In the genomic region with DNA sequence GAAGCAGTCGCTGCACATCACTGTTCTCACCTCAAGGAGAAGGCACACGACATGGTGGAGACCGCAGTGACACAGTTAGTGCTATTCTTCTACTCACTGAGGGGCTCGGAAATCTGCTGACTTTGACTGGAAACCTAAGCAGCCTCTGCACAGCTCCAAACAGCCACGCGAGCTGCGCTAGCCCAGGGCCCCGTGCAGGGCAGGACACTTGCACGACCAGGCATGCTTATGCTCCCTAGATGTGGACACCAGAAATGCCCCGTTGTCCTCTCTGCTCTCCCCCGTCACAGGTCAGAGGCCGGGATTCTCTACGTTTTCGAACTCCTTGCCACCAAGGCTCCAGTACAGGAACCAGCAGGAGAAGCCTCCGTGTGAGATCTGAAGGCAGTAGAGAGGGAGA, we compare ENCODE assay signal across 28 cellular contexts.
"Had no signal": no experiment of that assay in that cellular context is flagged by ENCODE, and none has a peak within 500 bp of the region (broad histone marks: within the 10 kb centered on the region; RNA-seq: fewer than 3 reads in every experiment).

No MANE protein-coding gene starts in this region.

- H3K36me3 ChIP-seq: neural progenitor cell, neutrophil, ovary, right lobe of liver, suprapubic skin, tibial artery, transverse colon, vagina had no signal

- H3K9me3 Mint-ChIP-seq: naive thymus-derived CD4-positive, alpha-beta T cell; natural killer cell; stimulated activated memory B cell treated with anti-CD40 and anti-IgM and Interleukin-4, amounts not matched to agents 10 μg/mL and 1 μg/mL and 100 μg/mL, for 72 hours; stimulated activated naive CD8-positive, alpha-beta T cell treated with anti-CD3 and anti-CD28 coated beads, Interleukin-15, amount 100 ng/mL, for 72 hours had no signal

- H3K4me3 Mint-ChIP-seq: naive thymus-derived CD4-positive, alpha-beta T cell; natural killer cell; nephron; neural progenitor cell; stimulated activated memory B cell treated with anti-CD40 and anti-IgM and Interleukin-4, amounts not matched to agents 10 μg/mL and 1 μg/mL and 100 μg/mL, for 72 hours; stimulated activated naive CD8-positive, alpha-beta T cell treated with anti-CD3 and anti-CD28 coated beads, Interleukin-15, amount 100 ng/mL, for 72 hours; type B pancreatic cell had no signal

- H3K27me3 ChIP-seq: neural progenitor cell, neutrophil, ovary, right lobe of liver, spleen, suprapubic skin, testis, tibial artery, transverse colon, vagina had no signal

- H2AFZ ChIP-seq: neural progenitor cell, parathyroid adenoma had no signal

- H3K36me3 Mint-ChIP-seq: natural killer cell, type B pancreatic cell had no signal

- H3K9ac ChIP-seq: neural progenitor cell, parathyroid adenoma had no signal

- DNase-seq: naive thymus-derived CD4-positive, alpha-beta T cell; natural killer cell; ovary; psoas muscle; right lobe of liver; spleen; stimulated activated CD4-positive, alpha-beta T cell treated with anti-CD3 and anti-CD28 coated beads, Interleukin-12 subunit alpha, Interleukin-12 subunit beta, amount 100 ng/mL, for 4 hours; stimulated activated CD4-positive, alpha-beta T cell treated with anti-CD3 and anti-CD28 coated beads, Interleukin-1b, Interleukin-23, amount 100 ng/mL, for 48 hours; stimulated activated CD4-positive, alpha-beta T cell treated with anti-CD3 and anti-CD28 coated beads, Interleukin-4, amount 100 ng/mL, for 1 hour; stimulated activated CD4-positive, alpha-beta T cell treated with anti-CD3 and anti-CD28 coated beads, Interleukin-4, amount 100 ng/mL, for 4 hours; stimulated activated CD8-positive, alpha-beta memory T cell treated with anti-CD3 and anti-CD28 coated beads, Interleukin-4, amount 100 ng/mL, for 48 hours; stimulated activated naive CD4-positive, alpha-beta T cell; stimulated activated naive CD8-positive, alpha-beta T cell treated with anti-CD3 and anti-CD28 coated beads, Interleukin-15, amount 100 ng/mL, for 72 hours; stimulated activated naive CD8-positive, alpha-beta T cell treated with anti-CD3 and anti-CD28 coated beads, Interleukin-15, Interleukin-2, amounts not matched to agents 100 U/mL and 50 U/mL, for 24 hours; testis; tibial artery; transverse colon had no signal

- H3K27me3 Mint-ChIP-seq: progenitor cell of endocrine pancreas; stimulated activated memory B cell treated with anti-CD40 and anti-IgM and Interleukin-4, amounts not matched to agents 10 μg/mL and 1 μg/mL and 100 μg/mL, for 72 hours; stimulated activated naive CD8-positive, alpha-beta T cell treated with anti-CD3 and anti-CD28 coated beads, Interleukin-15, amount 100 ng/mL, for 72 hours; type B pancreatic cell had no signal

- H3K4me1 Mint-ChIP-seq: naive thymus-derived CD4-positive, alpha-beta T cell; natural killer cell; stimulated activated memory B cell treated with anti-CD40 and anti-IgM and Interleukin-4, amounts not matched to agents 10 μg/mL and 1 μg/mL and 100 μg/mL, for 72 hours; stimulated activated naive CD8-positive, alpha-beta T cell treated with anti-CD3 and anti-CD28 coated beads, Interleukin-15, amount 100 ng/mL, for 72 hours had no signal

- H3K27ac Mint-ChIP-seq: naive thymus-derived CD4-positive, alpha-beta T cell; natural killer cell; neural progenitor cell; progenitor cell of endocrine pancreas; stimulated activated memory B cell treated with anti-CD40 and anti-IgM and Interleukin-4, amounts not matched to agents 10 μg/mL and 1 μg/mL and 100 μg/mL, for 72 hours; stimulated activated naive CD8-positive, alpha-beta T cell treated with anti-CD3 and anti-CD28 coated beads, Interleukin-15, amount 100 ng/mL, for 72 hours; type B pancreatic cell had no signal

- H3K4me2 ChIP-seq: neural progenitor cell, smooth muscle cell had no signal

- H3K4me3 ChIP-seq: neural progenitor cell, ovary, psoas muscle, right lobe of liver, skin epidermis, smooth muscle cell, spleen, suprapubic skin, tibial artery, transverse colon, vagina had no signal

- H3K4me1 ChIP-seq: neural progenitor cell, parathyroid adenoma, psoas muscle, right lobe of liver, spleen, suprapubic skin, tibial artery, transverse colon, vagina had no signal

- ATAC-seq: naive thymus-derived CD4-positive, alpha-beta T cell; natural killer cell; psoas muscle; right lobe of liver; stimulated activated memory B cell treated with anti-CD40 and anti-IgM and Interleukin-4, amounts not matched to agents 10 μg/mL and 1 μg/mL and 100 μg/mL, for 72 hours; stimulated activated naive CD8-positive, alpha-beta T cell treated with anti-CD3 and anti-CD28 coated beads, Interleukin-15, amount 100 ng/mL, for 72 hours; stimulated activated naive CD8-positive, alpha-beta T cell treated with anti-CD3 and anti-CD28 coated beads, Interleukin-15, Interleukin-2, amounts not matched to agents 100 U/mL and 50 U/mL, for 24 hours had no signal

- H3K27ac ChIP-seq: neural progenitor cell, neutrophil, ovary, parathyroid adenoma, psoas muscle, right lobe of liver, skin epidermis, spleen, suprapubic skin, testis, tibial artery, transverse colon, vagina had no signal

- H3K9me3 ChIP-seq: neutrophil, ovary, psoas muscle, testis, vagina had no signal
